In genomic region chr2:223971-224760, GRCh38 we compare ENCODE assay signal across 22 cellular contexts.
"Had no signal": no experiment of that assay in that cellular context is flagged by ENCODE, and none has a peak within 500 bp of the region (broad histone marks: within the 10 kb centered on the region; RNA-seq: fewer than 3 reads in every experiment).

No MANE protein-coding gene starts in this region.

- DNase-seq: activated CD4-positive, alpha-beta T cell treated with anti-CD3 and anti-CD28 coated beads for 48 hours; activated CD4-positive, alpha-beta T cell treated with anti-CD3 and anti-CD28 coated beads, Interleukin-2, amount 50 U/mL, for 4 hours; activated CD4-positive, CD25-positive, alpha-beta regulatory T cell treated with anti-CD3 and anti-CD28 coated beads, Interleukin-2, amount 50 U/mL, for 72 hours; activated CD8-positive, alpha-beta memory T cell treated with anti-CD3 and anti-CD28 coated beads, Interleukin-2, amount 50 U/mL, for 48 hours; activated CD8-positive, alpha-beta T cell treated with anti-CD3 and anti-CD28 coated beads, Interleukin-2, amount 10 ng/mL, durations not matched to agents 7 days and 5 days; activated naive CD4-positive, alpha-beta T cell treated with anti-CD3 and anti-CD28 coated beads, Interleukin-2, amount 50 U/mL, for 16 hours; activated naive CD8-positive, alpha-beta T cell treated with anti-CD3 and anti-CD28 coated beads, Interleukin-2, amount 10 ng/mL, durations not matched to agents 7 days and 5 days; activated T-cell treated with anti-CD3 and anti-CD28 coated beads, Interleukin-2, amount 50 U/mL, for 1 hour; adrenal gland; Karpas-422; MM.1S; NCI-H1105 treated with DMSO at 0.1 percent for 48 hours; NCI-H1436 treated with DMSO at 0.1 percent for 48 hours; NCI-H187; NCI-H2081; NCI-H510A treated with DMSO at 0.1 percent for 48 hours; NCI-H69; PC-9; SHP77 treated with DMSO at 0.1 percent for 48 hours; T-helper 17 cell; T-helper 9 cell had no signal

- H3K4me2 ChIP-seq: PC-9 had no signal

- H2AFZ ChIP-seq: PC-9 had no signal

- H3K27ac ChIP-seq: adrenal gland, PC-9 had no signal

- H3K4me3 ChIP-seq: adrenal gland, PC-9 had no signal

- H3K9me3 ChIP-seq: adrenal gland had no signal

- H3K27me3 ChIP-seq: adrenal gland had no signal

- H3K4me1 ChIP-seq: adrenal gland had no signal

- ATAC-seq: activated CD8-positive, alpha-beta T cell treated with anti-CD3 and anti-CD28 coated beads, Interleukin-2, amount 10 ng/mL, durations not matched to agents 7 days and 5 days; T-helper 17 cell; WTC11 had no signal
